ENCODE assay signal across 1 cellular context in genomic region chr11:108137212-108137611, GRCh38.
TF ChIP-seq lines count a peak whose summit lies in the region.

No MANE protein-coding gene starts in this region.

TF ChIP-seq in HCT116, 20 proteins besides CTCF, POLR2A, EP300 and RAD21 (continued from another document):
- no peak for TF ChIP-seq ZBTB33 (IDR thresholded peaks at IDR 0.05; ENCODE audit: extremely low read depth, insufficient replicate concordance, low read length)
- no peak for TF ChIP-seq ZFX (IDR thresholded peaks at IDR 0.05)
- no peak for TF ChIP-seq CEBPB (IDR thresholded peaks at IDR 0.05; ENCODE audit: low read depth)
- TF ChIP-seq REST (IDR thresholded peaks at IDR 0.05; ENCODE audit: low read depth) = no peak
- TF ChIP-seq EZH2 (IDR thresholded peaks at IDR 0.05) = no peak
- TF ChIP-seq MAX (IDR thresholded peaks at IDR 0.05) = no peak
- no peak for TF ChIP-seq TCF7L2 (IDR thresholded peaks at IDR 0.05; ENCODE audit: borderline replicate concordance, extremely low read depth, insufficient read depth, insufficient read length)
- no peak for TF ChIP-seq FOSL1 (IDR thresholded peaks at IDR 0.05; ENCODE audit: low read depth)
- no peak for TF ChIP-seq POLR2AphosphoS5 (IDR thresholded peaks at IDR 0.05; ENCODE audit: low read depth, low read length)
- no peak for TF ChIP-seq EGR1 (IDR thresholded peaks at IDR 0.05; ENCODE audit: low read depth)
- no peak for TF ChIP-seq CBX3 (IDR thresholded peaks at IDR 0.05; ENCODE audit: low read depth)
- TF ChIP-seq YY1 (IDR thresholded peaks at IDR 0.05; ENCODE audit: extremely low read depth, insufficient replicate concordance, low read depth, low read length) = no peak
- no peak for TF ChIP-seq SIN3A (IDR thresholded peaks at IDR 0.05; ENCODE audit: low read depth)
- TF ChIP-seq EZH2phosphoT487 (IDR thresholded peaks at IDR 0.05; ENCODE audit: borderline replicate concordance) = no peak
